9 cellular contexts compared by ENCODE assay signal in the genomic region with DNA sequence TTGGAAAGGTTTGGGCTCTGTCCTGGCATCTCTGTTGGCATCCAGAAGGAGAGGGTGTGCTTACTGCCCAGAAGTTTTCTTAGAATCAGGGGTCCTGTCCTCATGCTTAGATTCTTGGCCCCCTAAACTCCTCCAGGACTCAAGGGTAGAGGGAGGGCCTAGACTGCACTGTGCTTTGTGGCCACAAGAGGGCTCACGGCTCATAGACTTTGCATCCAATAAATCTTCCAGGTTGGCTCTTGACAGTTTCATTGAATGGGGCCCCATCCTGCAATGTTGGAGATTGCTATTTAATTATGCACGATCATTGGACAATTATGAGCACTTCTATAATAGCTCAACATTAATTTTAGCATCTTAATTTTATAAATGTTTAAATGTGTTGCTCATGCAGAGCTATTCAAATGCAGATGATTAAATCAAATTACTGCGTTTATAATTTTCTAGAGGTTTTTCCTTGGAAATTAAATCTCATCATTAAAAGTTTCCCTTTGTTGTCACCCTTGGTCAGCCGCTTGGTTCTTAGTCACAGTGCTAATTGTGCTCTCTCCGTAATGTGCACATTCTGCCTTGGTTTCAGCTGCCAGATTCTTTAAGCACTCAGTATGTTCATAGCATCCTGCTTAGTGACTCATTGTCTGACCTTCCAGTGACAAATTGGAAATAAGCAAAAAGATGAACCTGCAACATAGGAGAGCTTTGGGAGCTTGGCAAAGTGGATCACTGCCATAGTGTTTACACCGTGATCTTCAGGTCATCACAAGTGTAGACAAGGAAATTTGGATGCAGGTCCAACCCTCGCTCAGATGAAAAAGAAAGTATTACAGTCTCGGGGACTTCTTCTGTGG. TPM values are rescaled to one million over a fixed set of nuclear protein-coding genes. Genes with fewer than 3 reads are reported as not detected.
DNase-seq lines count a peak whose midpoint lies in the region; ATAC-seq and TF ChIP-seq lines count a peak whose summit lies in the region.
"Had no signal": no experiment of that assay in that cellular context is flagged by ENCODE, and none has a peak within 500 bp of the region (broad histone marks: within the 10 kb centered on the region; RNA-seq: fewer than 3 reads in every experiment).

No MANE protein-coding gene starts in this region.

- H3K4me3 Mint-ChIP-seq in activated CD4-positive, alpha-beta memory T cell treated with anti-CD3 and anti-CD28 coated beads, Interleukin-2, amount 10 ng/mL, durations not matched to agents 7 days and 5 days: no peak overlapping the region
- H3K4me3 Mint-ChIP-seq: activated naive CD8-positive, alpha-beta T cell had no signal

- H3K36me3 ChIP-seq in MM.1S (replicated peaks; ENCODE audit: insufficient read depth, low read length) (no peaks in the 10 kb centered on the region), left ventricle myocardium inferior (no peaks in the 10 kb centered on the region)

- no peak overlapping the region for H2AFZ ChIP-seq in MM.1S (ENCODE audit: low read length)

- H3K9me3 ChIP-seq in MM.1S (replicated peaks; ENCODE audit: insufficient read depth, low read length) (no peaks in the 10 kb centered on the region), left ventricle myocardium inferior (replicated peaks) (peaks cover 5% of the 10 kb centered on the region)

- H3K4me3 ChIP-seq in MM.1S (ENCODE audit: low read length) (no peak overlapping the region), left ventricle myocardium inferior (no peak overlapping the region), retinal pigment epithelial cell (ENCODE audit: low read length) (no peak overlapping the region)

- intact Hi-C loops in left ventricle myocardium inferior (cut with micrococcal nuclease): no loop called here

- no peaks in the 10 kb centered on the region for H3F3A ChIP-seq in MM.1S (ENCODE audit: insufficient read depth, low read length)

- CTCF ChIA-PET in activated CD4-positive, alpha-beta memory T cell treated with anti-CD3 and anti-CD28 coated beads, Interleukin-2, amount 10 ng/mL, durations not matched to agents 7 days and 5 days (lab: Charles Lee): interaction anchor here (0.5 to 1.8 kb wide), 7 partner anchors 9 to 937 kb away, joined by 3 to 7 read pairs (median 4); no protein-coding TSS in a partner anchor

- TF ChIP-seq CTCF in MM.1S (IDR thresholded peaks at IDR 0.05; ENCODE audit: low read length): peak; percentile 88
- peak; percentile 66 for TF ChIP-seq CTCF in left ventricle myocardium inferior (IDR thresholded peaks at IDR 0.05; ENCODE audit: borderline replicate concordance)
- peak; percentile 99 for TF ChIP-seq CTCF in retinal pigment epithelial cell (conservative IDR thresholded peaks at IDR 0.05; ENCODE audit: low read depth, low read length)

- peak; percentile 4 for DNase-seq in NCI-H2196 (lab: John Stamatoyannopoulos, UW; ENCODE audit: unreplicated experiment)
- no peak for DNase-seq in NCI-H2196 treated with DMSO at 0.1 percent for 48 hours (lab: John Stamatoyannopoulos, UW; ENCODE audit: unreplicated experiment)
- peak; percentile 49 for DNase-seq in MM.1S
- peak; percentile 23 for DNase-seq in activated CD4-positive, alpha-beta memory T cell treated with anti-CD3 and anti-CD28 coated beads, Interleukin-2, amount 10 ng/mL, durations not matched to agents 7 days and 5 days
- no peak for DNase-seq in left ventricle myocardium inferior
- peak; percentile 96 for DNase-seq in retinal pigment epithelial cell (ENCODE audit: low read depth)
- no peak for DNase-seq in effector CD8-positive, alpha-beta T cell (lab: John Stamatoyannopoulos, UW)

- H3K9me2 ChIP-seq in MM.1S (replicated peaks; ENCODE audit: insufficient read depth, low read length): no peaks in the 10 kb centered on the region

- POLR2A ChIA-PET in activated CD4-positive, alpha-beta memory T cell treated with anti-CD3 and anti-CD28 coated beads, Interleukin-2, amount 10 ng/mL, durations not matched to agents 7 days and 5 days (lab: Charles Lee): no interaction called here

- peak; percentile 76 for ATAC-seq in GM21390 (IDR thresholded peaks at IDR 0.05; ENCODE audit: unreplicated experiment)

- H3K27ac Mint-ChIP-seq in activated CD4-positive, alpha-beta memory T cell treated with anti-CD3 and anti-CD28 coated beads, Interleukin-2, amount 10 ng/mL, durations not matched to agents 7 days and 5 days: no peak overlapping the region
- H3K27ac Mint-ChIP-seq: activated naive CD8-positive, alpha-beta T cell had no signal

- H4K20me1 ChIP-seq in MM.1S (ENCODE audit: insufficient read depth, low read length): no peaks in the 10 kb centered on the region

- H3K27me3 Mint-ChIP-seq in activated CD4-positive, alpha-beta memory T cell treated with anti-CD3 and anti-CD28 coated beads, Interleukin-2, amount 10 ng/mL, durations not matched to agents 7 days and 5 days: peaks cover 2% of the 10 kb centered on the region
- H3K27me3 Mint-ChIP-seq: activated naive CD8-positive, alpha-beta T cell had no signal

- H3K27ac ChIP-seq in MM.1S (ENCODE audit: low read length) (no peak overlapping the region), left ventricle myocardium inferior (replicated peaks) (no peak overlapping the region)

- H3K79me2 ChIP-seq in MM.1S (ENCODE audit: low read length): no peaks in the 10 kb centered on the region

- no peaks in the 10 kb centered on the region for H3K36me3 Mint-ChIP-seq in activated CD4-positive, alpha-beta memory T cell treated with anti-CD3 and anti-CD28 coated beads, Interleukin-2, amount 10 ng/mL, durations not matched to agents 7 days and 5 days (ENCODE audit: low read depth)
- H3K36me3 Mint-ChIP-seq: activated naive CD8-positive, alpha-beta T cell had no signal

- no peaks in the 10 kb centered on the region for H3K4me1 Mint-ChIP-seq in activated CD4-positive, alpha-beta memory T cell treated with anti-CD3 and anti-CD28 coated beads, Interleukin-2, amount 10 ng/mL, durations not matched to agents 7 days and 5 days

- no peak overlapping the region for H3K9ac ChIP-seq in MM.1S (ENCODE audit: low read length)

- H3K4me1 ChIP-seq in MM.1S (ENCODE audit: low read length) (no peaks in the 10 kb centered on the region), left ventricle myocardium inferior (no peaks in the 10 kb centered on the region)

- no peak overlapping the region for H3K4me2 ChIP-seq in MM.1S (ENCODE audit: low read depth, low read length)

- no peaks in the 10 kb centered on the region for H3K27me3 ChIP-seq in MM.1S (replicated peaks; ENCODE audit: insufficient read depth, low read length)
- H3K27me3 ChIP-seq in left ventricle myocardium inferior (ENCODE audit: low read depth): peaks cover 14% of the 10 kb centered on the region

- no peaks in the 10 kb centered on the region for H3K9me3 Mint-ChIP-seq in activated CD4-positive, alpha-beta memory T cell treated with anti-CD3 and anti-CD28 coated beads, Interleukin-2, amount 10 ng/mL, durations not matched to agents 7 days and 5 days

RNA-seq across cellular contexts. Expression of a gene that starts 33.5 kb away (rescaled TPM):
- total RNA-seq in activated CD4-positive, alpha-beta memory T cell treated with anti-CD3 and anti-CD28 coated beads, Interleukin-2, amount 10 ng/mL, durations not matched to agents 7 days and 5 days: not detected
- total RNA-seq in left ventricle myocardium inferior: not detected

Comparison
In these comparisons a context has a peak if more than half of its experiments do, and no peak if none do; other contexts are left out.
1. DNase-seq: peak in NCI-H2196 (single experiment), MM.1S (single experiment), activated CD4-positive, alpha-beta memory T cell treated with anti-CD3 and anti-CD28 coated beads, Interleukin-2, amount 10 ng/mL, durations not matched to agents 7 days and 5 days (single experiment) and retinal pigment epithelial cell (single experiment); none in NCI-H2196 treated with DMSO at 0.1 percent for 48 hours (single experiment), left ventricle myocardium inferior (single experiment) and effector CD8-positive, alpha-beta T cell (single experiment).
2. Peak in every context shown above with its lines, with median percentiles within 50 percentile points of each other: CTCF ChIP-seq.